8 cellular contexts compared by ENCODE assay signal in genomic region chr1:98932184-98932583, GRCh38.
"Had no signal": no experiment of that assay in that cellular context is flagged by ENCODE, and none has a peak within 500 bp of the region (broad histone marks: within the 10 kb centered on the region; RNA-seq: fewer than 3 reads in every experiment).

No MANE protein-coding gene starts in this region.

- H2AFZ ChIP-seq: GM23248 had no signal

- H3K36me3 ChIP-seq: HAP-1 had no signal

- H3K27ac ChIP-seq: GM23248, KMS-11 had no signal

- ATAC-seq: HCT116 had no signal

- H3K9me3 ChIP-seq: HAP-1 had no signal

- H3K4me1 ChIP-seq: HAP-1 had no signal

- H3K4me3 ChIP-seq: GM23248, HAP-1 had no signal

- DNase-seq: GM23248, GOT3, H7, HFFc6, KBM-7 had no signal

- H3K4me2 ChIP-seq: KMS-11 had no signal

- H3K9ac ChIP-seq: GM23248, KMS-11 had no signal
